Comparison of ENCODE assay signal across 8 cellular contexts in genomic region chr2:86336350-86337234, GRCh38. TPM values are rescaled to one million over a fixed set of nuclear protein-coding genes. Genes with fewer than 3 reads are reported as not detected.
DNase-seq lines count a peak whose midpoint lies in the region; ATAC-seq lines count a peak whose summit lies in the region.

No MANE protein-coding gene starts in this region.

- H3K4me1 Mint-ChIP-seq in activated CD4-positive, alpha-beta T cell treated with anti-CD3 and anti-CD28 coated beads, Interleukin-2, amount 10 ng/mL, durations not matched to agents 24 days and 14 days = peaks cover 13% of the 10 kb centered on the region
- H3K4me1 Mint-ChIP-seq in activated naive CD4-positive, alpha-beta T cell treated with anti-CD3 and anti-CD28 coated beads, Interleukin-2, amount 10 ng/mL, durations not matched to agents 7 days and 5 days = peaks cover 22% of the 10 kb centered on the region
- peaks cover 14% of the 10 kb centered on the region for H3K4me1 Mint-ChIP-seq in stimulated activated memory B cell treated with anti-CD40 and anti-IgM and Interleukin-4, amounts not matched to agents 10 μg/mL and 1 μg/mL and 100 μg/mL, for 72 hours

- peaks cover 10% of the 10 kb centered on the region for H3K9me3 Mint-ChIP-seq in activated CD4-positive, alpha-beta T cell treated with anti-CD3 and anti-CD28 coated beads, Interleukin-2, amount 10 ng/mL, durations not matched to agents 24 days and 14 days
- H3K9me3 Mint-ChIP-seq in activated naive CD4-positive, alpha-beta T cell treated with anti-CD3 and anti-CD28 coated beads, Interleukin-2, amount 10 ng/mL, durations not matched to agents 7 days and 5 days = peaks cover 4% of the 10 kb centered on the region
- peaks cover 9% of the 10 kb centered on the region for H3K9me3 Mint-ChIP-seq in stimulated activated memory B cell treated with anti-CD40 and anti-IgM and Interleukin-4, amounts not matched to agents 10 μg/mL and 1 μg/mL and 100 μg/mL, for 72 hours

- CTCF ChIA-PET in activated naive CD4-positive, alpha-beta T cell treated with anti-CD3 and anti-CD28 coated beads, Interleukin-2, amount 10 ng/mL, durations not matched to agents 7 days and 5 days (lab: Charles Lee) = interaction anchor here (1.2 kb wide), 1 partner anchor 115 kb away, joined by 3 read pairs; no protein-coding TSS in a partner anchor

- intact Hi-C loops in activated CD4-positive, alpha-beta T cell treated with anti-CD3 and anti-CD28 coated beads, Interleukin-2, amount 10 ng/mL, durations not matched to agents 24 days and 14 days (cut with micrococcal nuclease) = no loop called here

- H3K27me3 Mint-ChIP-seq in activated CD4-positive, alpha-beta T cell treated with anti-CD3 and anti-CD28 coated beads, Interleukin-2, amount 10 ng/mL, durations not matched to agents 24 days and 14 days = peaks cover 70% of the 10 kb centered on the region
- H3K27me3 Mint-ChIP-seq in activated naive CD4-positive, alpha-beta T cell treated with anti-CD3 and anti-CD28 coated beads, Interleukin-2, amount 10 ng/mL, durations not matched to agents 7 days and 5 days = peaks cover 90% of the 10 kb centered on the region
- H3K27me3 Mint-ChIP-seq in stimulated activated memory B cell treated with anti-CD40 and anti-IgM and Interleukin-4, amounts not matched to agents 10 μg/mL and 1 μg/mL and 100 μg/mL, for 72 hours = peaks cover 85% of the 10 kb centered on the region

- H3K27ac Mint-ChIP-seq in activated CD4-positive, alpha-beta T cell treated with anti-CD3 and anti-CD28 coated beads, Interleukin-2, amount 10 ng/mL, durations not matched to agents 24 days and 14 days = no peak overlapping the region
- peak overlapping the region; percentile 49 for H3K27ac Mint-ChIP-seq in activated naive CD4-positive, alpha-beta T cell treated with anti-CD3 and anti-CD28 coated beads, Interleukin-2, amount 10 ng/mL, durations not matched to agents 7 days and 5 days
- no peak overlapping the region for H3K27ac Mint-ChIP-seq in stimulated activated memory B cell treated with anti-CD40 and anti-IgM and Interleukin-4, amounts not matched to agents 10 μg/mL and 1 μg/mL and 100 μg/mL, for 72 hours

- peak overlapping the region; percentile 83 for H3K4me3 Mint-ChIP-seq in activated CD4-positive, alpha-beta T cell treated with anti-CD3 and anti-CD28 coated beads, Interleukin-2, amount 10 ng/mL, durations not matched to agents 24 days and 14 days
- peak overlapping the region; percentile 73 for H3K4me3 Mint-ChIP-seq in activated naive CD4-positive, alpha-beta T cell treated with anti-CD3 and anti-CD28 coated beads, Interleukin-2, amount 10 ng/mL, durations not matched to agents 7 days and 5 days
- H3K4me3 Mint-ChIP-seq in stimulated activated memory B cell treated with anti-CD40 and anti-IgM and Interleukin-4, amounts not matched to agents 10 μg/mL and 1 μg/mL and 100 μg/mL, for 72 hours = peak overlapping the region; percentile 75

- peak; percentile 64 for DNase-seq in activated CD4-positive, alpha-beta T cell treated with anti-CD3 and anti-CD28 coated beads, Interleukin-2, amount 10 ng/mL, durations not matched to agents 24 days and 14 days
- DNase-seq in activated CD4-positive, alpha-beta T cell treated with anti-CD3 and anti-CD28 coated beads, Interleukin-2, amount 50 U/mL, for 1 hour = no peak
- DNase-seq in activated naive CD4-positive, alpha-beta T cell treated with anti-CD3 and anti-CD28 coated beads, Interleukin-2, amount 10 ng/mL, durations not matched to agents 7 days and 5 days = peak; percentile 31
- peak; percentile 57 for DNase-seq in islet precursor cell
- DNase-seq in activated gamma-delta T cell (lab: John Stamatoyannopoulos, UW) = no peak
- no peak for DNase-seq in LoVo (ENCODE audit: low spot score)
- no peak for DNase-seq in NCI-H526 treated with DMSO at 0.1 percent for 48 hours (lab: John Stamatoyannopoulos, UW)

- no peak for ATAC-seq in stimulated activated memory B cell treated with anti-CD40 and anti-IgM and Interleukin-4, amounts not matched to agents 10 μg/mL and 1 μg/mL and 100 μg/mL, for 72 hours

- H3K36me3 Mint-ChIP-seq in activated CD4-positive, alpha-beta T cell treated with anti-CD3 and anti-CD28 coated beads, Interleukin-2, amount 10 ng/mL, durations not matched to agents 24 days and 14 days (ENCODE audit: low read depth) = no peaks in the 10 kb centered on the region
- H3K36me3 Mint-ChIP-seq in activated naive CD4-positive, alpha-beta T cell treated with anti-CD3 and anti-CD28 coated beads, Interleukin-2, amount 10 ng/mL, durations not matched to agents 7 days and 5 days = peaks cover 2% of the 10 kb centered on the region
- H3K36me3 Mint-ChIP-seq in stimulated activated memory B cell treated with anti-CD40 and anti-IgM and Interleukin-4, amounts not matched to agents 10 μg/mL and 1 μg/mL and 100 μg/mL, for 72 hours = no peaks in the 10 kb centered on the region

RNA-seq across cellular contexts. Expression of gene REEP1, which starts 0.8 kb away (rescaled TPM):
- total RNA-seq in activated CD4-positive, alpha-beta T cell treated with anti-CD3 and anti-CD28 coated beads, Interleukin-2, amount 10 ng/mL, durations not matched to agents 24 days and 14 days = 0.19 and 0.44 TPM in 2 replicates

Comparison
In these comparisons a context has a peak if more than half of its experiments do, and no peak if none do; other contexts are left out.
1. DNase-seq: peak in activated CD4-positive, alpha-beta T cell treated with anti-CD3 and anti-CD28 coated beads, Interleukin-2, amount 10 ng/mL, durations not matched to agents 24 days and 14 days (single experiment), activated naive CD4-positive, alpha-beta T cell treated with anti-CD3 and anti-CD28 coated beads, Interleukin-2, amount 10 ng/mL, durations not matched to agents 7 days and 5 days (single experiment) and islet precursor cell (single experiment); none in activated CD4-positive, alpha-beta T cell treated with anti-CD3 and anti-CD28 coated beads, Interleukin-2, amount 50 U/mL, for 1 hour (single experiment), activated gamma-delta T cell (single experiment), LoVo (single experiment) and NCI-H526 treated with DMSO at 0.1 percent for 48 hours (single experiment).
2. Peak in every context shown above with its lines, with median percentiles within 50 percentile points of each other: H3K4me3 Mint-ChIP-seq.